ENCODE assay signal across 10 cellular contexts in genomic region chr11:1852271-1852877, GRCh38. TPM values are rescaled to one million over a fixed set of nuclear protein-coding genes. Genes with fewer than 3 reads are reported as not detected.
DNase-seq lines count a peak whose midpoint lies in the region; ATAC-seq and TF ChIP-seq lines count a peak whose summit lies in the region.
"Had no signal": no experiment of that assay in that cellular context is flagged by ENCODE, and none has a peak within 500 bp of the region (broad histone marks: within the 10 kb centered on the region; RNA-seq: fewer than 3 reads in every experiment).

No MANE protein-coding gene starts in this region.

- peak overlapping the region; percentile 79 for H3K4me3 ChIP-seq in DOHH2 (ENCODE audit: low read length)
- no peak overlapping the region for H3K4me3 ChIP-seq in mammary epithelial cell (replicated peaks in 1 of 3; ENCODE audit: insufficient read depth in 1 of 3, low read depth in 2 of 3, low read length in 3 of 3)
- H3K4me3 ChIP-seq in MG63, result no peak overlapping the region

- H3K27ac ChIP-seq in DOHH2 (ENCODE audit: low read depth, low read length), result peak overlapping the region; percentile 96
- no peak overlapping the region for H3K27ac ChIP-seq in mammary epithelial cell (ENCODE audit: insufficient read depth, low read depth, low read length)
- H3K27ac ChIP-seq: gastroesophageal sphincter had no signal

- H3K36me3 ChIP-seq in DOHH2 (ENCODE audit: control insufficient read depth, low read length) (peaks cover 37% of the 10 kb centered on the region), mammary epithelial cell (ENCODE audit: insufficient read depth, low read length) (no peaks in the 10 kb centered on the region), MG63 (no peaks in the 10 kb centered on the region)
- H3K36me3 ChIP-seq: gastroesophageal sphincter had no signal

- peaks cover 22% of the 10 kb centered on the region for H3K36me3 Mint-ChIP-seq in activated CD4-positive, alpha-beta memory T cell treated with anti-CD3 and anti-CD28 coated beads, Interleukin-2, amount 10 ng/mL, durations not matched to agents 7 days and 5 days (ENCODE audit: low read depth)
- peaks cover 0 to 8% of the 10 kb centered on the region in 2 donors for H3K36me3 Mint-ChIP-seq in naive B cell

- TF ChIP-seq CTCF in DOHH2 (IDR thresholded peaks at IDR 0.05; ENCODE audit: low read depth, low read length, poor library complexity, severe bottlenecking), result no peak
- TF ChIP-seq CTCF in mammary epithelial cell (conservative IDR thresholded peaks at IDR 0.05 in 1 of 2, IDR thresholded peaks at IDR 0.05 in 1 of 2; ENCODE audit: extremely low read depth in 1 of 2, insufficient read depth in 1 of 2, low read depth in 1 of 2, low read length in 2 of 2), result no peak

- POLR2A ChIA-PET in activated CD4-positive, alpha-beta memory T cell treated with anti-CD3 and anti-CD28 coated beads, Interleukin-2, amount 10 ng/mL, durations not matched to agents 7 days and 5 days (lab: Charles Lee), result interaction anchor here (1.0 to 7.1 kb wide), 8 partner anchors 8 to 547 kb away, joined by 3 to 67 read pairs (median 9); partner anchors contain the start of gene PRR33

- in situ Hi-C loops in mammary epithelial cell (cut with MboI; ENCODE audit: low sequenced_read_pairs in 2 of 2), result loop anchor here in 1 of 2 donors (10.0 kb wide), 1 partner anchor 292 kb away; no protein-coding TSS in a partner anchor

- no peak overlapping the region for H3K9ac ChIP-seq in mammary epithelial cell (ENCODE audit: insufficient read depth, low read length)

- peaks cover 55% of the 10 kb centered on the region for H3K79me2 ChIP-seq in DOHH2 (ENCODE audit: control insufficient read depth, low read length)
- H3K79me2 ChIP-seq in mammary epithelial cell (ENCODE audit: insufficient read depth, low read length), result no peaks in the 10 kb centered on the region

- no TSS peak for BruUV-seq in mammary epithelial cell (replicated peaks; lab: Mats Ljungman, UMichigan)

- H3K9me3 Mint-ChIP-seq in activated CD4-positive, alpha-beta memory T cell treated with anti-CD3 and anti-CD28 coated beads, Interleukin-2, amount 10 ng/mL, durations not matched to agents 7 days and 5 days, result no peaks in the 10 kb centered on the region
- no peaks in the 10 kb centered on the region for H3K9me3 Mint-ChIP-seq in naive B cell

- H3K9me3 ChIP-seq in DOHH2 (ENCODE audit: control insufficient read depth, insufficient read depth, low read length) (no peaks in the 10 kb centered on the region), mammary epithelial cell (replicated peaks; ENCODE audit: insufficient read depth, low read length) (no peaks in the 10 kb centered on the region), MG63 (no peaks in the 10 kb centered on the region)
- H3K9me3 ChIP-seq: gastroesophageal sphincter had no signal

- peaks cover 2% of the 10 kb centered on the region; the same call in 1 of the 2 replicates for H3F3A ChIP-seq in DOHH2 (ENCODE audit: control insufficient read depth, insufficient read depth)

- intact Hi-C loops in mammary epithelial cell (cut with micrococcal nuclease), result no loop called here

- peaks cover 65% of the 10 kb centered on the region for H3K4me1 Mint-ChIP-seq in activated CD4-positive, alpha-beta memory T cell treated with anti-CD3 and anti-CD28 coated beads, Interleukin-2, amount 10 ng/mL, durations not matched to agents 7 days and 5 days
- H3K4me1 Mint-ChIP-seq in naive B cell, result peaks cover 58 to 80% (median 71%) of the 10 kb centered on the region in 3 donors

- peaks cover 55% of the 10 kb centered on the region for H3K4me1 ChIP-seq in DOHH2 (ENCODE audit: control insufficient read depth, low read length)
- no peaks in the 10 kb centered on the region for H3K4me1 ChIP-seq in mammary epithelial cell (ENCODE audit: insufficient read depth, low read length)
- H3K4me1 ChIP-seq: gastroesophageal sphincter had no signal

- WGBS in mammary epithelial cell (ENCODE audit: low coverage, missing lambda C conversion rate), result 68% methylated on average over 18 of the region's 25 CpGs

- H4K20me1 ChIP-seq in DOHH2 (ENCODE audit: control insufficient read depth, insufficient read depth, low read depth, low read length) (peaks cover 15% of the 10 kb centered on the region), mammary epithelial cell (ENCODE audit: insufficient read depth, low read length) (no peaks in the 10 kb centered on the region)

- CTCF ChIA-PET in activated CD4-positive, alpha-beta memory T cell treated with anti-CD3 and anti-CD28 coated beads, Interleukin-2, amount 10 ng/mL, durations not matched to agents 7 days and 5 days (lab: Charles Lee), result interaction anchor here (0.9 to 4.4 kb wide), 7 partner anchors 16 to 299 kb away, joined by 3 to 39 read pairs (median 4); no protein-coding TSS in a partner anchor
- CTCF ChIA-PET in mammary epithelial cell (lab: Charles Lee; ENCODE audit: low non-redundant PET), result no interaction called here

- H3K9me2 ChIP-seq in DOHH2 (replicated peaks; ENCODE audit: control insufficient read depth, low read length), result no peaks in the 10 kb centered on the region

- H3K4me2 ChIP-seq in DOHH2 (ENCODE audit: low read length) (peak overlapping the region; percentile 94), mammary epithelial cell (ENCODE audit: insufficient read depth, low read depth, low read length) (no peak overlapping the region)

- ATAC-seq in GM21717 (IDR thresholded peaks at IDR 0.05; ENCODE audit: unreplicated experiment) (peak; percentile 0), naive B cell (ENCODE audit: low read depth in 2 of 2) (no peak)
- ATAC-seq: gastroesophageal sphincter had no signal

- dilution Hi-C loops in mammary epithelial cell (cut with HindIII; ENCODE audit: low sequenced_read_pairs), result no loop called here

- DNase-seq in activated CD4-positive, alpha-beta memory T cell treated with anti-CD3 and anti-CD28 coated beads, Interleukin-2, amount 10 ng/mL, durations not matched to agents 7 days and 5 days, result no peak
- no peak for DNase-seq in naive B cell
- DNase-seq in NCI-H526 treated with DMSO at 0.1 percent for 48 hours (lab: John Stamatoyannopoulos, UW), result no peak
- DNase-seq in putamen (ENCODE audit: low spot score), result no peak
- DNase-seq in mammary epithelial cell, result no peak
- DNase-seq in MG63, result no peak
- DNase-seq: COR-L47 had no signal

- H3K27me3 ChIP-seq in DOHH2 (ENCODE audit: control insufficient read depth, low read length) (no peaks in the 10 kb centered on the region), mammary epithelial cell (ENCODE audit: insufficient read depth, low read length) (no peaks in the 10 kb centered on the region), MG63 (no peaks in the 10 kb centered on the region)
- H3K27me3 ChIP-seq: gastroesophageal sphincter had no signal

- H3K4me3 Mint-ChIP-seq in activated CD4-positive, alpha-beta memory T cell treated with anti-CD3 and anti-CD28 coated beads, Interleukin-2, amount 10 ng/mL, durations not matched to agents 7 days and 5 days, result peak overlapping the region; percentile 97
- peak overlapping the region; percentile 92 to 100 (median 99) for H3K4me3 Mint-ChIP-seq in naive B cell

- H2AFZ ChIP-seq in mammary epithelial cell (ENCODE audit: low read depth, low read length), result no peak overlapping the region

- H3K27ac Mint-ChIP-seq in activated CD4-positive, alpha-beta memory T cell treated with anti-CD3 and anti-CD28 coated beads, Interleukin-2, amount 10 ng/mL, durations not matched to agents 7 days and 5 days, result peak overlapping the region; percentile 97
- peak overlapping the region; percentile 97 to 100 (median 98) for H3K27ac Mint-ChIP-seq in naive B cell

- peaks cover 2% of the 10 kb centered on the region for H3K27me3 Mint-ChIP-seq in activated CD4-positive, alpha-beta memory T cell treated with anti-CD3 and anti-CD28 coated beads, Interleukin-2, amount 10 ng/mL, durations not matched to agents 7 days and 5 days
- no peaks in the 10 kb centered on the region for H3K27me3 Mint-ChIP-seq in naive B cell

RNA-seq across cellular contexts. Expression of gene LSP1, which starts 0.5 kb away (rescaled TPM):
- 100 to 1,000 TPM; 590 TPM for total RNA-seq in activated CD4-positive, alpha-beta memory T cell treated with anti-CD3 and anti-CD28 coated beads, Interleukin-2, amount 10 ng/mL, durations not matched to agents 7 days and 5 days
- 100 to 1,000 TPM; 342 to 587 (median 422) TPM for polyA plus RNA-seq in naive B cell (ENCODE audit: low read depth in 6 of 6)
- 1 to 10 TPM in 1 of 2 donors, under 1 TPM in 1; 0.17 to 2.0 TPM for total RNA-seq in mammary epithelial cell
- not detected for polyA plus RNA-seq in mammary epithelial cell
- polyA minus RNA-seq in mammary epithelial cell, result not detected
- total RNA-seq in MG63 (2014; rRNA removed; shearing (Covaris generic); ENCODE audit: low replicate concordance), result 41.7 and 66.6 TPM in 2 replicates

RNA-seq across cellular contexts. Expression of gene TNNI2, which starts 13.6 kb away (rescaled TPM):
- under 1 TPM; 0.38 to 0.60 TPM for total RNA-seq in activated CD4-positive, alpha-beta memory T cell treated with anti-CD3 and anti-CD28 coated beads, Interleukin-2, amount 10 ng/mL, durations not matched to agents 7 days and 5 days
- 10 to 100 TPM in 2 of 6 donors, 1 to 10 TPM in 4; 3.9 to 12.2 (median 7.2) TPM for polyA plus RNA-seq in naive B cell (ENCODE audit: low read depth in 6 of 6)
- total RNA-seq in mammary epithelial cell, result 10 to 100 TPM in 1 of 2 donors, 1 to 10 TPM in 1; 8.8 to 44.7 TPM
- polyA plus RNA-seq in mammary epithelial cell, result 34.8 TPM
- polyA minus RNA-seq in mammary epithelial cell, result 4.3 TPM
- total RNA-seq in MG63 (2014; rRNA removed; shearing (Covaris generic); ENCODE audit: low replicate concordance), result not detected in 2 replicates

RNA-seq across cellular contexts. Expression of gene SYT8, which starts 17.6 kb away (rescaled TPM):
- total RNA-seq in activated CD4-positive, alpha-beta memory T cell treated with anti-CD3 and anti-CD28 coated beads, Interleukin-2, amount 10 ng/mL, durations not matched to agents 7 days and 5 days, result not detected
- polyA plus RNA-seq in naive B cell (ENCODE audit: low read depth in 6 of 6), result not detected
- 100 to 1,000 TPM; 103 to 209 TPM for total RNA-seq in mammary epithelial cell
- polyA plus RNA-seq in mammary epithelial cell, result 57.2 TPM
- polyA minus RNA-seq in mammary epithelial cell, result 4.9 TPM
- not detected in 2 replicates for total RNA-seq in MG63 (2014; rRNA removed; shearing (Covaris generic); ENCODE audit: low replicate concordance)

RNA-seq across cellular contexts. Expression of gene PRR33, which starts 39.3 kb away (rescaled TPM):
- total RNA-seq in activated CD4-positive, alpha-beta memory T cell treated with anti-CD3 and anti-CD28 coated beads, Interleukin-2, amount 10 ng/mL, durations not matched to agents 7 days and 5 days, result under 1 TPM; 0.08 TPM
- under 1 TPM in 4 of 6 donors, not detected in 2; 0.08 to 0.44 (median 0.16) TPM for polyA plus RNA-seq in naive B cell (ENCODE audit: low read depth in 6 of 6)
- not detected for total RNA-seq in mammary epithelial cell
- not detected for polyA plus RNA-seq in mammary epithelial cell
- polyA minus RNA-seq in mammary epithelial cell, result not detected
- total RNA-seq in MG63 (2014; rRNA removed; shearing (Covaris generic); ENCODE audit: low replicate concordance), result not detected in 2 replicates
- total RNA-seq: gastroesophageal sphincter had no signal

Comparison
In these comparisons a context has a peak if more than half of its experiments do, and no peak if none do; other contexts are left out.
1. RNA of gene LSP1, which starts 0.5 kb away (total RNA-seq): 590 TPM in activated CD4-positive, alpha-beta memory T cell treated with anti-CD3 and anti-CD28 coated beads, Interleukin-2, amount 10 ng/mL, durations not matched to agents 7 days and 5 days and 41.7 to 66.6 TPM in MG63; 0.17 to 2.0 TPM in mammary epithelial cell; every median in the first group is over 10 times any median in the second.
2. RNA of gene SYT8, which starts 17.6 kb away (total RNA-seq): 103 to 209 TPM in mammary epithelial cell; not detected in activated CD4-positive, alpha-beta memory T cell treated with anti-CD3 and anti-CD28 coated beads, Interleukin-2, amount 10 ng/mL, durations not matched to agents 7 days and 5 days and not detected in MG63; every median in the first group is over 100 times any median in the second.